ENCODE assay signal across 1 cellular context in genomic region chr9:4662989-4663792, GRCh38.
TF ChIP-seq lines count a peak whose summit lies in the region.

No MANE protein-coding gene starts in this region.

TF ChIP-seq in HepG2, 621 proteins besides CTCF, POLR2A, EP300 and RAD21 (continued from another document and continues in another):
- TF ChIP-seq ZNF687 (CRISPR knock-in tag; IDR thresholded peaks at IDR 0.05): peak; percentile 74
- TF ChIP-seq FOXP1 (IDR thresholded peaks at IDR 0.05): no peak
- peak; percentile 4; the same call in 1 of the 2 replicates for TF ChIP-seq FOXP1 (CRISPR knock-in tag; IDR thresholded peaks at IDR 0.05)
- TF ChIP-seq POGZ (CRISPR knock-in tag; IDR thresholded peaks at IDR 0.05): peak; percentile 54; the same call in 1 of the 2 replicates
- TF ChIP-seq RFX1 (IDR thresholded peaks at IDR 0.05): peak; percentile 68; the same call in 1 of the 2 replicates
- TF ChIP-seq HNRNPH1 (optimal IDR thresholded peaks at IDR 0.05; ENCODE audit: low read depth, low read length): no peak
- 0 out of 2 replicates have a peak, but pooled peaks have one; percentile 11 for TF ChIP-seq ZBTB38 (CRISPR knock-in tag; IDR thresholded peaks at IDR 0.05)
- TF ChIP-seq HDAC1 (CRISPR knock-in tag; IDR thresholded peaks at IDR 0.05): peak; percentile 40; the same call in 1 of the 2 replicates
- TF ChIP-seq ZNF547 (CRISPR knock-in tag; IDR thresholded peaks at IDR 0.05): no peak
- TF ChIP-seq SRSF1 (optimal IDR thresholded peaks at IDR 0.05; ENCODE audit: low read depth, low read length): no peak
- no peak for TF ChIP-seq ZNF484 (CRISPR knock-in tag; IDR thresholded peaks at IDR 0.05; ENCODE audit: borderline replicate concordance, low read depth)
- TF ChIP-seq SP4 (CRISPR knock-in tag; IDR thresholded peaks at IDR 0.05): no peak
- 0 out of 2 replicates have a peak, but pooled peaks have one; percentile 1 for TF ChIP-seq ZNF350 (CRISPR knock-in tag; IDR thresholded peaks at IDR 0.05; ENCODE audit: borderline replicate concordance, low read depth)
- no peak for TF ChIP-seq BCL3 (CRISPR knock-in tag; IDR thresholded peaks at IDR 0.05)
- TF ChIP-seq CREB1 (IDR thresholded peaks at IDR 0.05): peak; percentile 44
- peak; percentile 66 for TF ChIP-seq CREB1 (CRISPR knock-in tag; IDR thresholded peaks at IDR 0.05)
- TF ChIP-seq KDM3A (CRISPR knock-in tag; IDR thresholded peaks at IDR 0.05; ENCODE audit: low read depth): no peak
- peak; percentile 20; the same call in 1 of the 2 replicates for TF ChIP-seq TFE3 (CRISPR knock-in tag; IDR thresholded peaks at IDR 0.05)
- no peak for TF ChIP-seq TIGD3 (CRISPR knock-in tag; IDR thresholded peaks at IDR 0.05; ENCODE audit: borderline replicate concordance)
- TF ChIP-seq MIER3 (CRISPR knock-in tag; IDR thresholded peaks at IDR 0.05; ENCODE audit: borderline replicate concordance): peak; percentile 24
- TF ChIP-seq ATAD3A (CRISPR knock-in tag; IDR thresholded peaks at IDR 0.05): no peak
- TF ChIP-seq SSRP1 (CRISPR knock-in tag; IDR thresholded peaks at IDR 0.05): peak; percentile 82; the same call in 1 of the 2 replicates
- no peak for TF ChIP-seq HOXA5 (CRISPR knock-in tag; IDR thresholded peaks at IDR 0.05)
- no peak for TF ChIP-seq MTF2 (CRISPR knock-in tag; IDR thresholded peaks at IDR 0.05; ENCODE audit: borderline replicate concordance)
- no peak; the same call in 1 of the 2 replicates for TF ChIP-seq MAX (IDR thresholded peaks at IDR 0.05)
- TF ChIP-seq ZNF512B (CRISPR knock-in tag; IDR thresholded peaks at IDR 0.05; ENCODE audit: borderline replicate concordance): no peak
- no peak for TF ChIP-seq ZNF44 (CRISPR knock-in tag; IDR thresholded peaks at IDR 0.05)
- TF ChIP-seq KAT8 (CRISPR knock-in tag; IDR thresholded peaks at IDR 0.05): no peak
- peak; percentile 40; the same call in 1 of the 2 replicates for TF ChIP-seq JUN (CRISPR knock-in tag; IDR thresholded peaks at IDR 0.05)
- no peak for TF ChIP-seq NR2F1 (CRISPR knock-in tag; IDR thresholded peaks at IDR 0.05)
- no peak for TF ChIP-seq ZNF839 (CRISPR knock-in tag; IDR thresholded peaks at IDR 0.05; ENCODE audit: borderline replicate concordance)
- TF ChIP-seq LRRFIP1 (CRISPR knock-in tag; conservative IDR thresholded peaks at IDR 0.05): no peak
- TF ChIP-seq KLF13 (CRISPR knock-in tag; IDR thresholded peaks at IDR 0.05): no peak
- TF ChIP-seq HDAC6 (IDR thresholded peaks at IDR 0.05; ENCODE audit: low read depth, low read length): no peak
- no peak for TF ChIP-seq ZNF33B (CRISPR knock-in tag; IDR thresholded peaks at IDR 0.05)
- TF ChIP-seq TAF15 (IDR thresholded peaks at IDR 0.05; ENCODE audit: low read depth, low read length, poor library complexity, severe bottlenecking): no peak
- no peak for TF ChIP-seq ATF6 (CRISPR knock-in tag; conservative IDR thresholded peaks at IDR 0.05)
- TF ChIP-seq FOXM1 (CRISPR knock-in tag; IDR thresholded peaks at IDR 0.05): no peak
- TF ChIP-seq ELF1 (CRISPR knock-in tag; IDR thresholded peaks at IDR 0.05): peak; percentile 53; the same call in 1 of the 2 replicates
- TF ChIP-seq THAP7 (CRISPR knock-in tag; IDR thresholded peaks at IDR 0.05): no peak
- TF ChIP-seq ZNF33A (CRISPR knock-in tag; IDR thresholded peaks at IDR 0.05; ENCODE audit: borderline replicate concordance): no peak
- TF ChIP-seq ZIK1 (CRISPR knock-in tag; IDR thresholded peaks at IDR 0.05; ENCODE audit: borderline replicate concordance, low read depth): peak; percentile 2; the same call in 1 of the 2 replicates
- TF ChIP-seq THAP8 (CRISPR knock-in tag; IDR thresholded peaks at IDR 0.05; ENCODE audit: borderline replicate concordance): no peak
- peak; percentile 25; the same call in 1 of the 2 replicates for TF ChIP-seq IKZF5 (CRISPR knock-in tag; IDR thresholded peaks at IDR 0.05)
